8 cellular contexts compared by ENCODE assay signal in genomic region chr19:21505459-21506393, GRCh38. TPM values are rescaled to one million over a fixed set of nuclear protein-coding genes. Genes with fewer than 3 reads are reported as not detected.
DNase-seq lines count a peak whose midpoint lies in the region; ATAC-seq, FAIRE-seq and TF ChIP-seq lines count a peak whose summit lies in the region.

Gene ZNF429, plus strand, starts transcription at chr19:21505602. Its CDS starts 170 bp downstream, at chr19:21505772.

- H3K27me3 Mint-ChIP-seq in naive B cell: no peaks in the 10 kb centered on the region

- peak within 1 kb of the TSS; percentile 27; the same call in 1 of the 2 replicates for H3K9ac ChIP-seq in KMS-11
- peak within 1 kb of the TSS; percentile 85 for H3K9ac ChIP-seq in fibroblast of lung (ENCODE audit: insufficient read depth, low read length)

- no peak within 1 kb of the TSS for H3K4me3 ChIP-seq in KMS-11 (IDR thresholded peaks at IDR 0.05; ENCODE audit: insufficient read depth, low read depth, low read length)
- peak within 1 kb of the TSS; percentile 75 to 91 (median 82) for H3K4me3 ChIP-seq in fibroblast of lung (replicated peaks in 1 of 4; ENCODE audit: control extremely low read depth in 1 of 4, insufficient read depth in 1 of 4, low read depth in 3 of 4, low read length in 4 of 4)

- H3K79me2 ChIP-seq in KMS-11 (ENCODE audit: insufficient read depth, low read depth) (no peaks in the 10 kb centered on the region), fibroblast of lung (ENCODE audit: control insufficient read depth, insufficient read depth, low read length) (peaks cover 2% of the 10 kb centered on the region)

- H3K4me1 ChIP-seq in KMS-11 (ENCODE audit: low read depth, poor library complexity, severe bottlenecking) (no peaks in the 10 kb centered on the region), fibroblast of lung (ENCODE audit: control insufficient read depth, extremely low read depth, insufficient read depth, low read length) (no peaks in the 10 kb centered on the region)

- H4K20me1 ChIP-seq in KMS-11 (ENCODE audit: insufficient read depth) (no peaks in the 10 kb centered on the region), fibroblast of lung (ENCODE audit: control insufficient read depth, extremely low read depth, insufficient read depth, low read length) (no peaks in the 10 kb centered on the region)

- no peaks in the 10 kb centered on the region for H3K9me3 ChIP-seq in fibroblast of lung (ENCODE audit: control insufficient read depth, insufficient read depth, low read depth, low read length)

- no peak within 1 kb of the TSS for H3K4me2 ChIP-seq in KMS-11
- H3K4me2 ChIP-seq in fibroblast of lung (ENCODE audit: extremely low read depth, insufficient read depth, low read length): peak within 1 kb of the TSS; percentile 44

- DNase-seq in DMS53 treated with DMSO at 0.1 percent for 48 hours (lab: John Stamatoyannopoulos, UW; ENCODE audit: unreplicated experiment) (peak; percentile 76), RCC 7860 (ENCODE audit: low spot score) (peak; percentile 78), fibroblast of lung (ENCODE audit: low read depth in 2 of 2) (peak; percentile 92 to 93), naive B cell (peak; percentile 87)
- peak; percentile 73 to 79 for DNase-seq in activated T-helper 1 cell treated with anti-CD3 and anti-CD28 coated beads, Interleukin-2, amount 50 U/mL, for 16 hours (ENCODE audit: low read depth in 1 of 2, low spot score in 1 of 2)
- DNase-seq in stimulated activated effector memory CD8-positive, alpha-beta T cell treated with anti-CD3 and anti-CD28 coated beads, Interleukin-12 subunit alpha, Interleukin-12 subunit beta, amount 100 ng/mL, for 72 hours (ENCODE audit: low spot score in 2 of 2): peak; percentile 69 to 89

- H3K4me1 Mint-ChIP-seq in naive B cell: peaks cover 22 to 57% (median 38%) of the 10 kb centered on the region in 3 donors
- peaks cover 15% of the 10 kb centered on the region for H3K4me1 Mint-ChIP-seq in stimulated activated effector memory CD8-positive, alpha-beta T cell treated with anti-CD3 and anti-CD28 coated beads, Interleukin-12 subunit alpha, Interleukin-12 subunit beta, amount 100 ng/mL, for 72 hours

- H3K27ac Mint-ChIP-seq in naive B cell: peak within 1 kb of the TSS; percentile 96 to 100 (median 99)
- H3K27ac Mint-ChIP-seq in stimulated activated effector memory CD8-positive, alpha-beta T cell treated with anti-CD3 and anti-CD28 coated beads, Interleukin-12 subunit alpha, Interleukin-12 subunit beta, amount 100 ng/mL, for 72 hours: peak within 1 kb of the TSS; percentile 98

- peak; percentile 79 for FAIRE-seq in RCC 7860 (lab: Jason Lieb, UNC)

- H3K27ac ChIP-seq in KMS-11 (no peak within 1 kb of the TSS), fibroblast of lung (ENCODE audit: insufficient read depth, low read length) (peak within 1 kb of the TSS; percentile 96)

- peak within 1 kb of the TSS; percentile 99 to 100 (median 100) for H3K4me3 Mint-ChIP-seq in naive B cell
- H3K4me3 Mint-ChIP-seq in stimulated activated effector memory CD8-positive, alpha-beta T cell treated with anti-CD3 and anti-CD28 coated beads, Interleukin-12 subunit alpha, Interleukin-12 subunit beta, amount 100 ng/mL, for 72 hours: peak within 1 kb of the TSS; percentile 99

- peaks cover 0 to 4% (median 0%) of the 10 kb centered on the region in 7 donors for H3K9me3 Mint-ChIP-seq in naive B cell
- H3K9me3 Mint-ChIP-seq in stimulated activated effector memory CD8-positive, alpha-beta T cell treated with anti-CD3 and anti-CD28 coated beads, Interleukin-12 subunit alpha, Interleukin-12 subunit beta, amount 100 ng/mL, for 72 hours: peaks cover 3% of the 10 kb centered on the region

- peak; percentile 100 for ATAC-seq in GM21723 (IDR thresholded peaks at IDR 0.05; ENCODE audit: unreplicated experiment)
- ATAC-seq in naive B cell (ENCODE audit: low read depth in 2 of 2): peak; percentile 99 to 100
- peak; percentile 100 for ATAC-seq in stimulated activated effector memory CD8-positive, alpha-beta T cell treated with anti-CD3 and anti-CD28 coated beads, Interleukin-12 subunit alpha, Interleukin-12 subunit beta, amount 100 ng/mL, for 72 hours

- peaks cover 7% of the 10 kb centered on the region in 2 donors for H3K36me3 Mint-ChIP-seq in naive B cell
- H3K36me3 Mint-ChIP-seq in stimulated activated effector memory CD8-positive, alpha-beta T cell treated with anti-CD3 and anti-CD28 coated beads, Interleukin-12 subunit alpha, Interleukin-12 subunit beta, amount 100 ng/mL, for 72 hours: peaks cover 28% of the 10 kb centered on the region

- TF ChIP-seq CTCF in KMS-11 (conservative IDR thresholded peaks at IDR 0.05; ENCODE audit: low read depth, low read length): no peak
- no peak for TF ChIP-seq CTCF in fibroblast of lung (conservative IDR thresholded peaks at IDR 0.05 in 1 of 2, IDR thresholded peaks at IDR 0.05 in 1 of 2; ENCODE audit: low read depth in 1 of 2, low read length in 2 of 2)

- H3K27me3 ChIP-seq in KMS-11 (ENCODE audit: insufficient read depth, low read depth): no peaks in the 10 kb centered on the region
- no peaks in the 10 kb centered on the region for H3K27me3 ChIP-seq in fibroblast of lung (ENCODE audit: control insufficient read depth, insufficient read depth, low read length)

- H3K36me3 ChIP-seq in KMS-11 (ENCODE audit: insufficient read depth) (no peaks in the 10 kb centered on the region), fibroblast of lung (ENCODE audit: control insufficient read depth, insufficient read depth, low read length) (peaks cover 2% of the 10 kb centered on the region)

- H2AFZ ChIP-seq in KMS-11 (ENCODE audit: low read depth) (peak within 1 kb of the TSS; percentile 75), fibroblast of lung (ENCODE audit: low read length) (peak within 1 kb of the TSS; percentile 95)

RNA-seq across cellular contexts. Expression of gene ZNF429, which starts in this region (rescaled TPM):
- 5.4 and 5.6 TPM in 2 replicates for total RNA-seq in fibroblast of lung
- polyA plus RNA-seq in fibroblast of lung: 6.3 and 7.5 TPM in 2 replicates
- polyA plus RNA-seq in fibroblast of lung (2012): 3.2 and 4.1 TPM in 2 replicates
- polyA minus RNA-seq in fibroblast of lung (ENCODE audit: low replicate concordance): 7.9 TPM in 1 of 2 replicates, not detected in the other
- 10 to 100 TPM; 21.3 to 31.8 (median 25.9) TPM for polyA plus RNA-seq in naive B cell (ENCODE audit: low read depth in 6 of 6)
